18 cellular contexts compared by ENCODE assay signal in genomic region chr6:130928158-130928917, GRCh38.
DNase-seq lines count a peak whose midpoint lies in the region; ATAC-seq and TF ChIP-seq lines count a peak whose summit lies in the region.
"Had no signal": no experiment of that assay in that cellular context is flagged by ENCODE, and none has a peak within 500 bp of the region (broad histone marks: within the 10 kb centered on the region; RNA-seq: fewer than 3 reads in every experiment).

No MANE protein-coding gene starts in this region.

- no peak overlapping the region for H3K27ac Mint-ChIP-seq in neural progenitor cell
- H3K27ac Mint-ChIP-seq: activated CD8-positive, alpha-beta T cell treated with anti-CD3 and anti-CD28 coated beads for 36 hours; effector memory CD8-positive, alpha-beta T cell; IgD-negative memory B cell; stimulated activated naive CD8-positive, alpha-beta T cell treated with anti-CD3 and anti-CD28 coated beads, Interleukin-15, Interleukin-2, amounts not matched to agents 100 ng/mL and 50 ng/mL, for 24 hours had no signal

- no peaks in the 10 kb centered on the region for H4K20me1 ChIP-seq in neural progenitor cell (ENCODE audit: low read depth)

- H2AFZ ChIP-seq in neural progenitor cell (replicated peaks): no peak overlapping the region

- H3K36me3 ChIP-seq in neural progenitor cell: no peaks in the 10 kb centered on the region

- H3K27me3 Mint-ChIP-seq in neural progenitor cell (ENCODE audit: insufficient read depth, low read depth): peaks cover 10% of the 10 kb centered on the region
- H3K27me3 Mint-ChIP-seq: brain; IgD-negative memory B cell; stimulated activated naive CD8-positive, alpha-beta T cell treated with anti-CD3 and anti-CD28 coated beads, Interleukin-15, Interleukin-2, amounts not matched to agents 100 ng/mL and 50 ng/mL, for 24 hours had no signal

- H3K4me1 ChIP-seq in neural progenitor cell: peaks cover 14% of the 10 kb centered on the region

- H3K4me3 ChIP-seq in neural progenitor cell: no peak overlapping the region

- no peaks in the 10 kb centered on the region for H3K9me3 ChIP-seq in neural progenitor cell (ENCODE audit: low read depth)

- no peak for TF ChIP-seq CTCF in neural progenitor cell (IDR thresholded peaks at IDR 0.05)

- no peak overlapping the region for H3K4me3 Mint-ChIP-seq in neural progenitor cell
- H3K4me3 Mint-ChIP-seq: activated CD8-positive, alpha-beta T cell treated with anti-CD3 and anti-CD28 coated beads for 36 hours; brain; effector memory CD8-positive, alpha-beta T cell; IgD-negative memory B cell; stimulated activated naive CD8-positive, alpha-beta T cell treated with anti-CD3 and anti-CD28 coated beads, Interleukin-15, Interleukin-2, amounts not matched to agents 100 ng/mL and 50 ng/mL, for 24 hours had no signal

- peak overlapping the region; percentile 44 for H3K27ac ChIP-seq in cingulate gyrus (ENCODE audit: low read depth, low read length)
- H3K27ac ChIP-seq in neural progenitor cell: no peak overlapping the region

- ATAC-seq in Right ventricle myocardium superior (ENCODE audit: poor library complexity): peak; percentile 72
- no peak for ATAC-seq in GM19395 (IDR thresholded peaks at IDR 0.05; ENCODE audit: unreplicated experiment)
- ATAC-seq: activated CD8-positive, alpha-beta T cell treated with anti-CD3 and anti-CD28 coated beads for 36 hours; effector memory CD8-positive, alpha-beta T cell had no signal

- peaks cover 10% of the 10 kb centered on the region for H3K9me3 Mint-ChIP-seq in neural progenitor cell
- H3K9me3 Mint-ChIP-seq: effector memory CD8-positive, alpha-beta T cell had no signal

- intact Hi-C loops in Right ventricle myocardium superior (cut with DNase I): no loop called here
- intact Hi-C loops in cardiac septum (cut with DNase I): no loop called here

- no peak overlapping the region for H3K4me2 ChIP-seq in neural progenitor cell

- no peaks in the 10 kb centered on the region for H3K79me2 ChIP-seq in neural progenitor cell (ENCODE audit: low read depth)

- peaks cover 14% of the 10 kb centered on the region for H3K4me1 Mint-ChIP-seq in neural progenitor cell
- H3K4me1 Mint-ChIP-seq: IgD-negative memory B cell had no signal

- peaks cover 16% of the 10 kb centered on the region for H3K36me3 Mint-ChIP-seq in neural progenitor cell

- DNase-seq in Right ventricle myocardium superior (no peak), cardiac septum (ENCODE audit: low spot score) (no peak), midbrain (lab: John Stamatoyannopoulos, UW) (peak; percentile 32), DMS79 (lab: John Stamatoyannopoulos, UW) (no peak), occipital lobe (lab: John Stamatoyannopoulos, UW) (no peak), neural progenitor cell (ENCODE audit: low spot score) (no peak)
- DNase-seq: activated CD8-positive, alpha-beta T cell treated with anti-CD3 and anti-CD28 coated beads for 36 hours; activated effector memory CD4-positive, alpha-beta T cell treated with Interleukin-2 at 50 U/mL for 16 hours; effector memory CD8-positive, alpha-beta T cell; foreskin melanocyte; kidney; NCI-H1436 treated with DMSO at 0.1 percent for 48 hours; T1000 had no signal

- H3K27me3 ChIP-seq in neural progenitor cell: no peaks in the 10 kb centered on the region

- H3F3A ChIP-seq in neural progenitor cell (ENCODE audit: low read depth): no peaks in the 10 kb centered on the region

- H3K9ac ChIP-seq in neural progenitor cell: no peak overlapping the region
